ENCODE assay signal across 10 cellular contexts in genomic region chr16:4344659-4345438, GRCh38. TPM values are rescaled to one million over a fixed set of nuclear protein-coding genes. Genes with fewer than 3 reads are reported as not detected.
A peak's percentile ranks its signal among the peaks of the same experiment; 100 is the strongest.
DNase-seq lines count a peak whose midpoint lies in the region; ATAC-seq and TF ChIP-seq lines count a peak whose summit lies in the region.
"Had no signal": no experiment of that assay in that cellular context is flagged by ENCODE, and none has a peak within 500 bp of the region (broad histone marks: within the 10 kb centered on the region; RNA-seq: fewer than 3 reads in every experiment).

No MANE protein-coding gene starts in this region.

- H3K9me3 ChIP-seq in esophagus muscularis mucosa = no peaks in the 10 kb centered on the region

- H3K27ac ChIP-seq in esophagus muscularis mucosa (replicated peaks in 1 of 4) = peak overlapping the region in 3 of 4 donors; percentile 2 to 55 (median 53)
- H3K27ac ChIP-seq: epithelial cell of prostate had no signal

- DNase-seq in HCEC 1CT (peak; percentile 11), NCI-H748 (lab: John Stamatoyannopoulos, UW; ENCODE audit: unreplicated experiment) (peak; percentile 79), esophagus muscularis mucosa (ENCODE audit: extremely low spot score) (no peak), putamen (ENCODE audit: low spot score) (peak; percentile 80), NCI-H128 (lab: John Stamatoyannopoulos, UW; ENCODE audit: unreplicated experiment) (no peak), EL (no peak)

- intact Hi-C loops in esophagus muscularis mucosa (cut with DNase I) = no loop called here

- peaks cover 24 to 82% (median 48%) of the 10 kb centered on the region in 4 donors for H3K4me1 ChIP-seq in esophagus muscularis mucosa

- H3K36me3 ChIP-seq in esophagus muscularis mucosa = peaks cover 0 to 27% (median 20%) of the 10 kb centered on the region in 4 donors

- H3K27me3 ChIP-seq in esophagus muscularis mucosa = no peaks in the 10 kb centered on the region

- 72% methylated on average over 23 of the region's 23 CpGs for WGBS in esophagus muscularis mucosa

- no peak for TF ChIP-seq POLR2A in esophagus muscularis mucosa (IDR thresholded peaks at IDR 0.05; ENCODE audit: low read depth)

- no peak for TF ChIP-seq EP300 in esophagus muscularis mucosa (IDR thresholded peaks at IDR 0.05)

- ATAC-seq in HG02981 (IDR thresholded peaks at IDR 0.05; ENCODE audit: unreplicated experiment) (no peak), GM21737 (IDR thresholded peaks at IDR 0.05; ENCODE audit: unreplicated experiment) (no peak)
- ATAC-seq: stimulated activated memory B cell treated with anti-CD40 and anti-IgM and Interleukin-4, amounts not matched to agents 10 μg/mL and 1 μg/mL and 100 μg/mL, for 72 hours had no signal

- H3K4me3 ChIP-seq in esophagus muscularis mucosa = no peak overlapping the region

- no peak for TF ChIP-seq CTCF in esophagus muscularis mucosa (IDR thresholded peaks at IDR 0.05)

RNA-seq across cellular contexts. Expression of gene PAM16, which starts 6.3 kb away (rescaled TPM):
- 10 to 100 TPM; 24.5 to 44.1 (median 40.2) TPM for total RNA-seq in esophagus muscularis mucosa

RNA-seq across cellular contexts. Expression of gene VASN, which starts 26.8 kb away (rescaled TPM):
- total RNA-seq in esophagus muscularis mucosa = 10 to 100 TPM in 3 of 4 donors, 1 to 10 TPM in 1; 7.1 to 31.3 (median 21.7) TPM

RNA-seq across cellular contexts. Expression of gene GLIS2, which starts 29.0 kb away (rescaled TPM):
- 10 to 100 TPM; 10.8 to 32.6 (median 14.9) TPM for total RNA-seq in esophagus muscularis mucosa

Comparison
In these comparisons a context has a peak if more than half of its experiments do, and no peak if none do; other contexts are left out.
1. DNase-seq: peak in HCEC 1CT (single experiment), NCI-H748 (single experiment) and putamen (single experiment); none in esophagus muscularis mucosa (single experiment), NCI-H128 (single experiment) and EL (single experiment).